2 cellular contexts compared by ENCODE assay signal in the genomic region with DNA sequence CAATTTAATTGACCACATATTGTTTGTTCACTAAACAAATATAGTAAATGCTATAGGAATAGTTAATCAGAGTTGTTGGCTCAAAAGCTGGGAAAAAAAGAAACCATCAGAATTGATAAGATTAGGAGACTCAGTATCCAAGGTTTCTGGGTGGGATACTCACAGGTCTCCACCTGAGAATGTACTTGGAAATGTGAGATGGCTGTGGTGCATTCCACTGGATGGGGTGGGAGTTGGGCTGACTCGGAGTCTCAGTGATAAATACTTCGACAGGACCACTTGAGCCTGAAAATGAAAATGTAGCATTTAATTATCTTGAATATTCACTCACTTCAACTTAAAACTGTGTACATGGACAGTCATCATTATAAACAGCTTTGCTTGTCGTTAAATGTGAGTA.
TF ChIP-seq lines count a peak whose summit lies in the region.

No MANE protein-coding gene starts in this region.

TF ChIP-seq in A549, 52 proteins besides CTCF, POLR2A, EP300 and RAD21:
- TF ChIP-seq ESRRA (IDR thresholded peaks at IDR 0.05; ENCODE audit: borderline replicate concordance, low read length) (no peak), ELK1 (IDR thresholded peaks at IDR 0.05; ENCODE audit: low read depth, low read length) (no peak), HOXA7 (CRISPR knock-in tag; IDR thresholded peaks at IDR 0.05) (no peak), TP53 (CRISPR knock-in tag; IDR thresholded peaks at IDR 0.05) (no peak), MAX (IDR thresholded peaks at IDR 0.05) (no peak), RCOR1 (IDR thresholded peaks at IDR 0.05; ENCODE audit: low read depth, low read length) (no peak), PHF8 (IDR thresholded peaks at IDR 0.05; ENCODE audit: borderline replicate concordance, low read depth) (no peak)
- TF ChIP-seq, protein P1, sequence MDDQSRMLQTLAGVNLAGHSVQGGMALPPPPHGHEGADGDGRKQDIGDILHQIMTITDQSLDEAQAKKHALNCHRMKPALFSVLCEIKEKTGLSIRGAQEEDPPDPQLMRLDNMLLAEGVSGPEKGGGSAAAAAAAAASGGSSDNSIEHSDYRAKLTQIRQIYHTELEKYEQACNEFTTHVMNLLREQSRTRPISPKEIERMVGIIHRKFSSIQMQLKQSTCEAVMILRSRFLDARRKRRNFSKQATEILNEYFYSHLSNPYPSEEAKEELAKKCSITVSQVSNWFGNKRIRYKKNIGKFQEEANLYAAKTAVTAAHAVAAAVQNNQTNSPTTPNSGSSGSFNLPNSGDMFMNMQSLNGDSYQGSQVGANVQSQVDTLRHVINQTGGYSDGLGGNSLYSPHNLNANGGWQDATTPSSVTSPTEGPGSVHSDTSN (IDR thresholded peaks at IDR 0.05): no peak

TF ChIP-seq in IMR-90, 13 proteins besides CTCF, POLR2A, EP300 and RAD21:
- TF ChIP-seq USF2 (IDR thresholded peaks at IDR 0.05; ENCODE audit: low read depth, low read length) (no peak), CHD1 (IDR thresholded peaks at IDR 0.05; ENCODE audit: low read depth, low read length) (no peak), FOS (IDR thresholded peaks at IDR 0.05; ENCODE audit: low read depth, low read length) (no peak), SMC3 (IDR thresholded peaks at IDR 0.05; ENCODE audit: low read depth, low read length) (no peak), ELK1 (IDR thresholded peaks at IDR 0.05; ENCODE audit: borderline replicate concordance, low read depth, low read length) (no peak), MXI1 (IDR thresholded peaks at IDR 0.05; ENCODE audit: borderline replicate concordance, low read depth, low read length) (no peak), NFE2L2 (IDR thresholded peaks at IDR 0.05; ENCODE audit: low read depth, low read length) (no peak), RCOR1 (IDR thresholded peaks at IDR 0.05; ENCODE audit: insufficient replicate concordance, low read length) (no peak), BHLHE40 (IDR thresholded peaks at IDR 0.05; ENCODE audit: low read depth, low read length) (no peak), MAFK (IDR thresholded peaks at IDR 0.05; ENCODE audit: low read depth, low read length) (no peak), CEBPB (IDR thresholded peaks at IDR 0.05; ENCODE audit: low read depth, low read length) (no peak), MAZ (IDR thresholded peaks at IDR 0.05; ENCODE audit: borderline replicate concordance, low read depth, low read length) (no peak), RFX5 (IDR thresholded peaks at IDR 0.05; ENCODE audit: low read depth, low read length) (no peak)
